In the genomic region with DNA sequence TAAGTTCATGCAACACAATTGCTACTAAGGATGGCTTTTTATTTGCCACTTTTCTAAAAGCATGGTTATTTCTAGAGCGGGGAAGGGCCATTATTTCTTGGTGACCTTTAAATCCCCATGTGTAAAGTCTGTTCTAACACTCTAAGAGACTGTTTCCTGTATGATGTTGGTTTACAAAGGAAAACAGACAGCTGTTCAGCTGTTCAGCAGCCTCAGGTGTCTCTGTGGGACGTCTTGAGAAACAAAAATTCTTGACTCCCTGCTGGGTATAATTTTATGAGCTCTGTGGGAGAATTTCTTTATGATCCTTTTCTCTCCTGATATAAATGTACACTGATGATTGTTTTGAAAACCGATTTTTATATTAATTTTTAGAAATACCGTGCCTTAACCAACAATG, we compare ENCODE assay signal across 20 cellular contexts.
DNase-seq lines count a peak whose midpoint lies in the region; ATAC-seq lines count a peak whose summit lies in the region.
"Had no signal": no experiment of that assay in that cellular context is flagged by ENCODE, and none has a peak within 500 bp of the region (broad histone marks: within the 10 kb centered on the region; RNA-seq: fewer than 3 reads in every experiment).

No MANE protein-coding gene starts in this region.

- H3K27ac ChIP-seq in BLaER1 treated with 17β-estradiol and CSF1 and Interleukin-3, amounts not matched to agents 10 nM and 100 nM = peak overlapping the region in 1 of 11 experiments; percentile 8; a peak in 1 of 22 replicates
- H3K27ac ChIP-seq: A549 had no signal

- DNase-seq in NCI-H2227 treated with DMSO at 0.1 percent for 48 hours (lab: John Stamatoyannopoulos, UW) = peak; percentile 42
- DNase-seq in brain pericyte (ENCODE audit: low read depth, low spot score) = peak; percentile 6
- DNase-seq in AG08395 (ENCODE audit: low spot score) = no peak
- no peak for DNase-seq in NCI-H1105 treated with DMSO at 0.1 percent for 48 hours (lab: John Stamatoyannopoulos, UW)
- DNase-seq in NCI-H2171 (lab: John Stamatoyannopoulos, UW) = no peak
- DNase-seq: CD4-positive, alpha-beta memory T cell; NCI-H1092; NCI-H1694 treated with DMSO at 0.1 percent for 48 hours; NCI-H2081 treated with DMSO at 0.1 percent for 48 hours; NCI-H226; NCI-H524; OCI-M1; SW 1271; T-helper 17 cell had no signal

- peak overlapping the region in 7 of 11 experiments; percentile 10 to 49 (median 37); a peak in 11 of 22 replicates for H3K4me2 ChIP-seq in BLaER1 treated with 17β-estradiol and CSF1 and Interleukin-3, amounts not matched to agents 10 nM and 100 nM
- H3K4me2 ChIP-seq: A549 had no signal

- no peak overlapping the region for H3K4me3 ChIP-seq in BLaER1 treated with 17β-estradiol and CSF1 and Interleukin-3, amounts not matched to agents 10 nM and 100 nM
- H3K4me3 ChIP-seq: A549, K562 had no signal

- ATAC-seq in GM18868 (IDR thresholded peaks at IDR 0.05; ENCODE audit: unreplicated experiment) = peak; percentile 51
- ATAC-seq in HG03520 (IDR thresholded peaks at IDR 0.05; ENCODE audit: unreplicated experiment) = no peak
- ATAC-seq: A549, K562, Right ventricle myocardium inferior, T-helper 17 cell had no signal

- H3K36me3 ChIP-seq in BLaER1 treated with 17β-estradiol and CSF1 and Interleukin-3, amounts not matched to agents 10 nM and 100 nM = no peaks in the 10 kb centered on the region

- H3K27me3 ChIP-seq in BLaER1 treated with 17β-estradiol and CSF1 and Interleukin-3, amounts not matched to agents 10 nM and 100 nM = no peaks in the 10 kb centered on the region

- H3K9me3 ChIP-seq in BLaER1 treated with 17β-estradiol and CSF1 and Interleukin-3, amounts not matched to agents 10 nM and 100 nM (replicated peaks in 1 of 11) = no peaks in the 10 kb centered on the region
- H3K9me3 ChIP-seq: A549 had no signal

- peaks cover 0 to 17% (median 8%) of the 10 kb centered on the region in 10 experiments; a peak in 9 of 20 replicates for H3K4me1 ChIP-seq in BLaER1 treated with 17β-estradiol and CSF1 and Interleukin-3, amounts not matched to agents 10 nM and 100 nM
- H3K4me1 ChIP-seq: A549 had no signal

- H4K20me1 ChIP-seq in BLaER1 treated with 17β-estradiol and CSF1 and Interleukin-3, amounts not matched to agents 10 nM and 100 nM = no peaks in the 10 kb centered on the region

- no peak overlapping the region for H3K9ac ChIP-seq in BLaER1 treated with 17β-estradiol and CSF1 and Interleukin-3, amounts not matched to agents 10 nM and 100 nM

Comparison
In these comparisons a context has a peak if more than half of its experiments do, and no peak if none do; other contexts are left out.
1. DNase-seq: peak in NCI-H2227 treated with DMSO at 0.1 percent for 48 hours (single experiment) and brain pericyte (single experiment); none in AG08395 (single experiment), NCI-H1105 treated with DMSO at 0.1 percent for 48 hours (single experiment) and NCI-H2171 (single experiment).